Comparison of ENCODE assay signal across 8 cellular contexts in genomic region chr10:125521721-125522680, GRCh38.
A peak's percentile ranks its signal among the peaks of the same experiment; 100 is the strongest.
DNase-seq lines count a peak whose midpoint lies in the region; ATAC-seq and TF ChIP-seq lines count a peak whose summit lies in the region.

No MANE protein-coding gene starts in this region.

- H3K4me1 ChIP-seq in Loucy (ENCODE audit: insufficient read depth, low read length, poor library complexity, severe bottlenecking) = no peaks in the 10 kb centered on the region
- peaks cover 2% of the 10 kb centered on the region for H3K4me1 ChIP-seq in ovary (ENCODE audit: insufficient read depth)

- peaks cover 2% of the 10 kb centered on the region for H3K27me3 Mint-ChIP-seq in endothelial cell (ENCODE audit: unreplicated experiment)

- no peaks in the 10 kb centered on the region for H3K36me3 Mint-ChIP-seq in endothelial cell (ENCODE audit: low read depth, unreplicated experiment)

- H3K79me2 ChIP-seq in Loucy (ENCODE audit: insufficient read depth, low read length) = no peaks in the 10 kb centered on the region

- no peaks in the 10 kb centered on the region for H3K9me2 ChIP-seq in Loucy (replicated peaks; ENCODE audit: low read depth, low read length)

- TF ChIP-seq CTCF in Loucy (conservative IDR thresholded peaks at IDR 0.05; ENCODE audit: low read length) (peak; percentile 63), endothelial cell (IDR thresholded peaks at IDR 0.05; ENCODE audit: unreplicated experiment) (peak; percentile 95), ovary (IDR thresholded peaks at IDR 0.05) (no peak)

- no peaks in the 10 kb centered on the region for H3K27me3 ChIP-seq in Loucy (ENCODE audit: insufficient read depth, low read length, poor library complexity, severe bottlenecking)
- no peaks in the 10 kb centered on the region for H3K27me3 ChIP-seq in ovary

- no peak overlapping the region for H3K4me3 ChIP-seq in Loucy (ENCODE audit: low read length, poor library complexity, severe bottlenecking)
- H3K4me3 ChIP-seq in ovary = no peak overlapping the region

- intact Hi-C loops in ovary (cut with DNase I) = no loop called here

- no peaks in the 10 kb centered on the region for H3K36me3 ChIP-seq in Loucy (ENCODE audit: insufficient read depth, low read length)
- no peaks in the 10 kb centered on the region for H3K36me3 ChIP-seq in ovary

- peak; percentile 19 for DNase-seq in Daoy (ENCODE audit: low read depth)
- DNase-seq in endothelial cell (ENCODE audit: low spot score) = peak; percentile 15
- peak; percentile 4 to 7 for DNase-seq in stimulated activated CD8-positive, alpha-beta memory T cell treated with anti-CD3 and anti-CD28 coated beads, Interleukin-7, amount 100 ng/mL, for 48 hours (ENCODE audit: extremely low read depth in 1 of 2, low read depth in 1 of 2)
- no peak for DNase-seq in NCI-H510A (lab: John Stamatoyannopoulos, UW)
- DNase-seq in ovary = no peak

- H2AFZ ChIP-seq in Loucy (ENCODE audit: low read length) = no peak overlapping the region

- no peak overlapping the region for H3K4me2 ChIP-seq in Loucy (ENCODE audit: low read depth, low read length, poor library complexity, severe bottlenecking)

- no peaks in the 10 kb centered on the region for H3K4me1 Mint-ChIP-seq in endothelial cell (ENCODE audit: unreplicated experiment)

- 47 to 59% (median 51%) methylated on average over 16 to 17 of the region's 17 CpGs for WGBS in ovary, 3 donors

- peak; percentile 88 for ATAC-seq in GM19467 (IDR thresholded peaks at IDR 0.05; ENCODE audit: unreplicated experiment)
- ATAC-seq in GM21526 (IDR thresholded peaks at IDR 0.05; ENCODE audit: low FRiP score, unreplicated experiment) = no peak

- H3K9ac ChIP-seq in Loucy (ENCODE audit: low read depth, low read length, poor library complexity, severe bottlenecking) = no peak overlapping the region

- TF ChIP-seq EP300 in ovary (IDR thresholded peaks at IDR 0.05) = no peak

- H3K27ac ChIP-seq in ovary = no peak overlapping the region

- H4K20me1 ChIP-seq in Loucy (ENCODE audit: insufficient read depth, low read length, poor library complexity, severe bottlenecking) = no peaks in the 10 kb centered on the region

- no peaks in the 10 kb centered on the region for H3F3A ChIP-seq in Loucy (ENCODE audit: low read depth)

- no peaks in the 10 kb centered on the region for H3K9me3 ChIP-seq in Loucy (ENCODE audit: insufficient read depth, low read depth, low read length)
- H3K9me3 ChIP-seq in ovary = no peaks in the 10 kb centered on the region

- no peak overlapping the region for H3K27ac Mint-ChIP-seq in endothelial cell (ENCODE audit: unreplicated experiment)

- H3K4me3 Mint-ChIP-seq in endothelial cell (ENCODE audit: unreplicated experiment) = no peak overlapping the region

- TF ChIP-seq POLR2A in ovary (IDR thresholded peaks at IDR 0.05) = no peak

- H3K9me3 Mint-ChIP-seq in endothelial cell (ENCODE audit: unreplicated experiment) = no peaks in the 10 kb centered on the region

Comparison
In these comparisons a context has a peak if more than half of its experiments do, and no peak if none do; other contexts are left out.
1. DNase-seq: peak in Daoy (single experiment), endothelial cell (single experiment) and stimulated activated CD8-positive, alpha-beta memory T cell treated with anti-CD3 and anti-CD28 coated beads, Interleukin-7, amount 100 ng/mL, for 48 hours (2 of 2); none in NCI-H510A (single experiment) and ovary (0 of 5).
2. CTCF ChIP-seq: peak in Loucy (single experiment) and endothelial cell (single experiment); none in ovary (0 of 3).